Comparison of ENCODE assay signal across 22 cellular contexts in genomic region chrX:15598031-15598430, GRCh38. TPM values are rescaled to one million over a fixed set of nuclear protein-coding genes. Genes with fewer than 3 reads are reported as not detected.
"Had no signal": no experiment of that assay in that cellular context is flagged by ENCODE, and none has a peak within 500 bp of the region (broad histone marks: within the 10 kb centered on the region; RNA-seq: fewer than 3 reads in every experiment).

No MANE protein-coding gene starts in this region.

- H3K9ac ChIP-seq: neural progenitor cell had no signal

- DNase-seq: activated CD4-positive, CD25-positive, alpha-beta regulatory T cell treated with anti-CD3 and anti-CD28 coated beads, Interleukin-2, amount 50 U/mL, for 72 hours; activated naive CD4-positive, alpha-beta T cell; activated naive CD8-positive, alpha-beta T cell treated with anti-CD3 and anti-CD28 coated beads, Interleukin-2, amount 10 ng/mL, durations not matched to agents 7 days and 5 days; activated T-cell treated with anti-CD3 and anti-CD28 coated beads for 4 hours; dorsolateral prefrontal cortex; kidney glomerular epithelial cell; lower lobe of right lung; naive B cell; pancreas; stimulated activated CD4-positive, alpha-beta T cell treated with anti-CD3 and anti-CD28 coated beads, Interleukin-15, amount 100 ng/mL, for 24 hours; stimulated activated CD4-positive, alpha-beta T cell treated with anti-CD3 and anti-CD28 coated beads, Interleukin-4, amount 100 ng/mL, for 1 hour; stimulated activated naive B cell treated with anti-CD40 and anti-IgM and Interleukin-4, amounts not matched to agents 10 μg/mL and 1 μg/mL and 100 μg/mL, for 72 hours; thyroid gland had no signal

- H3K4me1 Mint-ChIP-seq: activated naive CD8-positive, alpha-beta T cell treated with anti-CD3 and anti-CD28 coated beads, Interleukin-2, amount 10 ng/mL, durations not matched to agents 7 days and 5 days; naive B cell; neural progenitor cell; stimulated activated naive B cell treated with anti-CD40 and anti-IgM and Interleukin-4, amounts not matched to agents 10 μg/mL and 1 μg/mL and 100 μg/mL, for 72 hours had no signal

- H3K27me3 ChIP-seq: esophagus muscularis mucosa, neural progenitor cell, thyroid gland, vagina had no signal

- H3K36me3 ChIP-seq: esophagus muscularis mucosa, lower lobe of right lung, neural progenitor cell, pancreas, thyroid gland, vagina had no signal

- H3K4me3 Mint-ChIP-seq: activated naive CD8-positive, alpha-beta T cell treated with anti-CD3 and anti-CD28 coated beads, Interleukin-2, amount 10 ng/mL, durations not matched to agents 7 days and 5 days; naive B cell; neural progenitor cell; stimulated activated naive B cell treated with anti-CD40 and anti-IgM and Interleukin-4, amounts not matched to agents 10 μg/mL and 1 μg/mL and 100 μg/mL, for 72 hours had no signal

- H3K27ac Mint-ChIP-seq: activated naive CD8-positive, alpha-beta T cell treated with anti-CD3 and anti-CD28 coated beads, Interleukin-2, amount 10 ng/mL, durations not matched to agents 7 days and 5 days; naive B cell; neural progenitor cell; stimulated activated naive B cell treated with anti-CD40 and anti-IgM and Interleukin-4, amounts not matched to agents 10 μg/mL and 1 μg/mL and 100 μg/mL, for 72 hours had no signal

- H3K9me3 ChIP-seq: esophagus muscularis mucosa, lower lobe of right lung, pancreas, thyroid gland, vagina had no signal

- H3K4me1 ChIP-seq: esophagus muscularis mucosa, lower lobe of right lung, neural progenitor cell, pancreas, thyroid gland, vagina had no signal

- H3K36me3 Mint-ChIP-seq: activated naive CD8-positive, alpha-beta T cell treated with anti-CD3 and anti-CD28 coated beads, Interleukin-2, amount 10 ng/mL, durations not matched to agents 7 days and 5 days; naive B cell; neural progenitor cell; stimulated activated naive B cell treated with anti-CD40 and anti-IgM and Interleukin-4, amounts not matched to agents 10 μg/mL and 1 μg/mL and 100 μg/mL, for 72 hours had no signal

- H3K9me3 Mint-ChIP-seq: activated naive CD8-positive, alpha-beta T cell treated with anti-CD3 and anti-CD28 coated beads, Interleukin-2, amount 10 ng/mL, durations not matched to agents 7 days and 5 days; neural progenitor cell; stimulated activated naive B cell treated with anti-CD40 and anti-IgM and Interleukin-4, amounts not matched to agents 10 μg/mL and 1 μg/mL and 100 μg/mL, for 72 hours had no signal

- H3K4me3 ChIP-seq: dorsolateral prefrontal cortex, esophagus muscularis mucosa, lower lobe of right lung, neural progenitor cell, pancreas, thyroid gland, vagina had no signal

- H3K4me2 ChIP-seq: neural progenitor cell had no signal

- H3K27ac ChIP-seq: dorsolateral prefrontal cortex, esophagus muscularis mucosa, lower lobe of right lung, neural progenitor cell, pancreas, thyroid gland, vagina had no signal

- H3K27me3 Mint-ChIP-seq: activated naive CD8-positive, alpha-beta T cell treated with anti-CD3 and anti-CD28 coated beads, Interleukin-2, amount 10 ng/mL, durations not matched to agents 7 days and 5 days had no signal

- ATAC-seq: lower lobe of right lung; pancreas; stimulated activated naive B cell treated with anti-CD40 and anti-IgM and Interleukin-4, amounts not matched to agents 10 μg/mL and 1 μg/mL and 100 μg/mL, for 72 hours had no signal

RNA-seq across cellular contexts. Expression of gene ACE2, which starts 2.7 kb away (rescaled TPM):
- total RNA-seq: activated CD8-positive, alpha-beta memory T cell treated with anti-CD3 and anti-CD28 coated beads for 36 hours; activated naive CD8-positive, alpha-beta T cell treated with anti-CD3 and anti-CD28 coated beads, Interleukin-2, amount 10 ng/mL, durations not matched to agents 7 days and 5 days; bronchial epithelial cell; fibroblast of villous mesenchyme; glomerular endothelial cell; skeletal muscle tissue; T-helper 1 cell treated with Interleukin-12 subunit alpha and Interleukin-12 subunit beta and Interleukin-4 antibody, amounts not matched to agents 30 ng/mL and 1 ng/mL, for 36 hours had no signal
